28 cellular contexts compared by ENCODE assay signal in the genomic region with DNA sequence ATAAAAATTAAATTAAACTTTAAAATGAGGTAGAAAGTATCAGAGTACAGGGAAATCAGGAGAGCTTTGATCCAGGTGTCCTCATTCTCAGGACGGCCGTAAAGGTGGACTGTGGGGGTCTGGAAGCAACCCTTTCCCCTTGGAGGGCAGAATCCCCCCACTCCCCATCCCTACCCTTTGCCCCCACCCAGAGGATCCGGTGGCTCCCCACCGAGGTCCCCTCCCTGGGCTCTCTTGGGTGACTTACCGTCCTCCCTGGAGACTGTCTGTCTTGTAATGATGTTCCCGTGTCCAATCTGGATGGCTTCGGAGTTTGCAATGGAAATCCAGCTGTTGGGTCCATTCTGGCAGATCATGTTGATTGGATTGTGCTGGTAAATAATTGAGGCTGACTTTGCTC. TPM values are rescaled to one million over a fixed set of nuclear protein-coding genes. Genes with fewer than 3 reads are reported as not detected.
"Had no signal": no experiment of that assay in that cellular context is flagged by ENCODE, and none has a peak within 500 bp of the region (broad histone marks: within the 10 kb centered on the region; RNA-seq: fewer than 3 reads in every experiment).

No MANE protein-coding gene starts in this region.

- DNase-seq: activated CD4-positive, alpha-beta T cell treated with anti-CD3 and anti-CD28 coated beads, Interleukin-2, amount 10 ng/mL, durations not matched to agents 7 days and 5 days; activated CD8-positive, alpha-beta T cell treated with anti-CD3 and anti-CD28 coated beads for 36 hours; activated effector memory CD4-positive, alpha-beta T cell treated with Interleukin-2 at 50 U/mL for 16 hours; activated naive CD4-positive, alpha-beta T cell treated with anti-CD3 and anti-CD28 coated beads, Interleukin-2, amount 50 U/mL, for 16 hours; activated T-cell treated with anti-CD3 and anti-CD28 coated beads, Interleukin-2, amount 50 U/mL, for 72 hours; anterior cingulate cortex; dermis blood vessel endothelial cell; effector memory CD4-positive, alpha-beta T cell; foreskin melanocyte; stimulated activated CD4-positive, alpha-beta T cell treated with anti-CD3 and anti-CD28 coated beads, Interleukin-1b, Interleukin-23, amount 100 ng/mL, for 48 hours; testis had no signal

- H3K36me3 ChIP-seq: cardiac muscle cell, pancreas, right atrium auricular region, vagina had no signal

- H3K9me3 Mint-ChIP-seq: activated CD4-positive, alpha-beta T cell treated with anti-CD3 and anti-CD28 coated beads, Interleukin-2, amount 10 ng/mL, durations not matched to agents 7 days and 5 days; activated CD8-positive, alpha-beta T cell treated with anti-CD3 and anti-CD28 coated beads for 36 hours; activated T-cell treated with anti-CD3 and anti-CD28 coated beads, Interleukin-2, amount 50 U/mL, for 72 hours; memory B cell; nephron; stimulated activated memory B cell treated with anti-CD40 and anti-IgM and Interleukin-4, amounts not matched to agents 10 μg/mL and 1 μg/mL and 100 μg/mL, for 72 hours; type B pancreatic cell had no signal

- H3K9me3 ChIP-seq: body of pancreas, neutrophil, pancreas, psoas muscle, right atrium auricular region, testis, vagina had no signal

- H3K36me3 Mint-ChIP-seq: type B pancreatic cell had no signal

- ATAC-seq: activated CD8-positive, alpha-beta T cell treated with anti-CD3 and anti-CD28 coated beads for 36 hours; activated T-cell treated with anti-CD3 and anti-CD28 coated beads, Interleukin-2, amount 50 U/mL, for 72 hours; esophagus mucosa; pancreas; psoas muscle; stimulated activated memory B cell treated with anti-CD40 and anti-IgM and Interleukin-4, amounts not matched to agents 10 μg/mL and 1 μg/mL and 100 μg/mL, for 72 hours had no signal

- H3K27me3 ChIP-seq: body of pancreas, pancreas, right atrium auricular region, testis, vagina had no signal

- H3K27ac Mint-ChIP-seq: activated CD4-positive, alpha-beta T cell treated with anti-CD3 and anti-CD28 coated beads, Interleukin-2, amount 10 ng/mL, durations not matched to agents 7 days and 5 days; activated CD8-positive, alpha-beta T cell treated with anti-CD3 and anti-CD28 coated beads for 36 hours; activated T-cell treated with anti-CD3 and anti-CD28 coated beads, Interleukin-2, amount 50 U/mL, for 72 hours; memory B cell; nephron; stimulated activated memory B cell treated with anti-CD40 and anti-IgM and Interleukin-4, amounts not matched to agents 10 μg/mL and 1 μg/mL and 100 μg/mL, for 72 hours; type B pancreatic cell had no signal

- H3K4me1 ChIP-seq: body of pancreas, pancreas, psoas muscle, right atrium auricular region, testis, vagina had no signal

- H3K4me3 ChIP-seq: body of pancreas, cardiac muscle cell, pancreas, psoas muscle, right atrium auricular region, testis, vagina had no signal

- H3K27ac ChIP-seq: cardiac muscle cell, neutrophil, psoas muscle, right atrium auricular region, testis, vagina had no signal

RNA-seq across cellular contexts. Expression of a gene that starts 7.3 kb away (rescaled TPM):
- total RNA-seq: cardiac muscle cell, chondrocyte, dermis blood vessel endothelial cell, endothelial cell of umbilical vein, right atrium auricular region had no signal

RNA-seq across cellular contexts. Expression of a gene that starts 52.0 kb away (rescaled TPM):
- total RNA-seq: activated CD4-positive, alpha-beta T cell treated with anti-CD3 and anti-CD28 coated beads, Interleukin-2, amount 10 ng/mL, durations not matched to agents 7 days and 5 days; activated CD8-positive, alpha-beta T cell treated with anti-CD3 and anti-CD28 coated beads for 36 hours; activated T-cell treated with anti-CD3 and anti-CD28 coated beads, Interleukin-2, amount 50 U/mL, for 72 hours; chondrocyte; dermis blood vessel endothelial cell; endothelial cell of umbilical vein; mononuclear cell; myocyte; T-helper 2 cell treated with Interferon-gamma antibody and Interleukin-4, amounts not matched to agents 100 ng/mL and 5 ng/mL, for 36 hours had no signal
